Comparison of ENCODE assay signal across 2 cellular contexts in genomic region chr7:150823010-150823409, GRCh38.
TF ChIP-seq lines count a peak whose summit lies in the region.

No MANE protein-coding gene starts in this region.

TF ChIP-seq in HEK293T, 16 proteins besides CTCF, POLR2A, EP300 and RAD21:
- TF ChIP-seq SUZ12 (IDR thresholded peaks at IDR 0.05) (no peak), CTBP1 (IDR thresholded peaks at IDR 0.05; ENCODE audit: borderline replicate concordance) (no peak), ARNT (IDR thresholded peaks at IDR 0.05) (no peak), LEF1 (IDR thresholded peaks at IDR 0.05; ENCODE audit: borderline replicate concordance) (no peak), HDGF (IDR thresholded peaks at IDR 0.05; ENCODE audit: borderline replicate concordance) (no peak), BHLHE40 (IDR thresholded peaks at IDR 0.05; ENCODE audit: borderline replicate concordance) (no peak), ELF4 (IDR thresholded peaks at IDR 0.05) (no peak), SP1 (IDR thresholded peaks at IDR 0.05) (no peak), ZNF384 (IDR thresholded peaks at IDR 0.05) (no peak), L3MBTL2 (conservative IDR thresholded peaks at IDR 0.05) (no peak), TARDBP (IDR thresholded peaks at IDR 0.05) (no peak)

TF ChIP-seq in K562, 482 proteins besides CTCF, POLR2A, EP300 and RAD21:
- TF ChIP-seq KHSRP (IDR thresholded peaks at IDR 0.05) (no peak), KLF16 (IDR thresholded peaks at IDR 0.05) (peak; percentile 91), C11orf30 (IDR thresholded peaks at IDR 0.05; ENCODE audit: low read depth) (peak; percentile 46; the same call in 1 of the 2 replicates), ZNF239 (CRISPR knock-in tag; IDR thresholded peaks at IDR 0.05) (no peak), SNAPC5 (CRISPR knock-in tag; IDR thresholded peaks at IDR 0.05) (0 out of 2 replicates have a peak, but pooled peaks have one; percentile 6), ZBTB2 (IDR thresholded peaks at IDR 0.05) (no peak), ARID2 (IDR thresholded peaks at IDR 0.05) (no peak), FIP1L1 (IDR thresholded peaks at IDR 0.05; ENCODE audit: low read depth, low read length, poor library complexity, severe bottlenecking) (no peak), BRD4 (IDR thresholded peaks at IDR 0.05) (no peak), EP400 (IDR thresholded peaks at IDR 0.05) (0 out of 2 replicates have a peak, but pooled peaks have one; percentile 0), AFF1 (IDR thresholded peaks at IDR 0.05; ENCODE audit: low read depth in 1 of 2, partially characterized antibody in 2 of 2) (peak in 1 of 2 experiments; percentile 32), ZNF398 (CRISPR knock-in tag; IDR thresholded peaks at IDR 0.05) (no peak), ZNF316 (IDR thresholded peaks at IDR 0.05) (peak; percentile 49; the same call in 1 of the 2 replicates), MLX (CRISPR knock-in tag; conservative IDR thresholded peaks at IDR 0.05) (no peak), CREB3L1 (IDR thresholded peaks at IDR 0.05; ENCODE audit: borderline replicate concordance, low read depth) (no peak), KDM1A (IDR thresholded peaks at IDR 0.05) (no peak), GABPB2 (CRISPR knock-in tag; conservative IDR thresholded peaks at IDR 0.05) (0 out of 2 replicates have a peak, but pooled peaks have one; percentile 39), ZNF12 (CRISPR knock-in tag; IDR thresholded peaks at IDR 0.05) (no peak), BMI1 (IDR thresholded peaks at IDR 0.05; ENCODE audit: low read length) (no peak), CREB3 (tag; conservative IDR thresholded peaks at IDR 0.05; ENCODE audit: low read depth) (no peak), ZNF695 (CRISPR knock-in tag; IDR thresholded peaks at IDR 0.05) (no peak), ZNF165 (CRISPR knock-in tag; IDR thresholded peaks at IDR 0.05; ENCODE audit: borderline replicate concordance) (0 out of 2 replicates have a peak, but pooled peaks have one; percentile 10)
